In the genomic region with DNA sequence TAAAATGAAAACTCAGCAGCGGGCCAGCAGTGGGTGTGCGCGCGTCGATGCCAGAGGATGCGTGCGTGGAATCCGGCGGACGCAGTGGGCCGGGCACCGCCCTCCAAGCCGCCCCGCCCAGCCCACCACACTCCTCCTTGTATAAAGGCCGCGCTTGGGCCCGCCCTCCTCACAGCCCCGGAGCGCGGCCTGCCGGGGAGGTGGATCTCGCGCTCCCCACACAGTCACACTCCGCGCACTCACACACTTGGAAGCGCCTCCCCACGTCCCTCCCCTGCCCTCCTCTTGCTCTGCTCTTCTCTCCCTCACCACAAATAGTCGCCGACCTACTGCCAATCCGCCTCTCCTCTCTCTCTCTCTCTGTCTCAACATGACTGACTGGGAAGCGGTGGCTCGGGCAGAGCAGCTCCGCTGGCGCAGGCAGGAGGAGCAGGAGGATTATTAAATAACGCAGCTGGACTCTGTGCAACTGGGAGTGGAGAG, we compare ENCODE assay signal across 8 cellular contexts. TPM values are rescaled to one million over a fixed set of nuclear protein-coding genes. Genes with fewer than 3 reads are reported as not detected.
A peak's percentile ranks its signal among the peaks of the same experiment; 100 is the strongest.
DNase-seq lines count a peak whose midpoint lies in the region; ATAC-seq and TF ChIP-seq lines count a peak whose summit lies in the region.

A gene (plus strand): TSS at position 172 of the 483 bp plus-strand sequence.

- H3K4me1 ChIP-seq in HUES48 (ENCODE audit: control insufficient read depth, insufficient read depth, low read length) = peaks cover 21% of the 10 kb centered on the region; the same call in 1 of the 2 replicates
- H3K4me1 ChIP-seq in psoas muscle = no peaks in the 10 kb centered on the region

- H3K36me3 ChIP-seq in HUES48 (ENCODE audit: control insufficient read depth, insufficient read depth, low read length) = no peaks in the 10 kb centered on the region
- no peaks in the 10 kb centered on the region for H3K36me3 ChIP-seq in psoas muscle (ENCODE audit: insufficient read depth in 1 of 2, low read depth in 1 of 2)

- TF ChIP-seq CTCF in psoas muscle (IDR thresholded peaks at IDR 0.05) = no peak

- peak within 1 kb of the TSS; percentile 70 for H3K4me3 ChIP-seq in HUES48 (ENCODE audit: low read depth, low read length)
- peak within 1 kb of the TSS; percentile 71 for H3K4me3 ChIP-seq in psoas muscle

- H3K9me3 ChIP-seq in HUES48 (ENCODE audit: control insufficient read depth, insufficient read depth, low read length) = no peaks in the 10 kb centered on the region
- no peaks in the 10 kb centered on the region for H3K9me3 ChIP-seq in psoas muscle

- intact Hi-C loops in psoas muscle (cut with DNase I) = no loop called here

- ATAC-seq in GM21447 (IDR thresholded peaks at IDR 0.05; ENCODE audit: unreplicated experiment) (peak; percentile 59), psoas muscle (peak; percentile 60 to 87 (median 82))

- WGBS in psoas muscle, 3 donors = 0 to 1% (median 1%) methylated on average over 33 to 35 of the region's 35 CpGs

- H3K27me3 ChIP-seq in HUES48 (ENCODE audit: control insufficient read depth, insufficient read depth, low read length) (peaks cover 49% of the 10 kb centered on the region), psoas muscle (ENCODE audit: insufficient read depth in 3 of 3, low read length in 2 of 3) (peaks cover 1 to 25% (median 3%) of the 10 kb centered on the region in 3 donors)

- peak; percentile 65 for DNase-seq in DMS153 treated with DMSO at 0.1 percent for 48 hours (lab: John Stamatoyannopoulos, UW; ENCODE audit: unreplicated experiment)
- DNase-seq in SKM-1 (lab: John Stamatoyannopoulos, UW; ENCODE audit: unreplicated experiment) = peak; percentile 67
- peak; percentile 81 for DNase-seq in astrocyte of the hippocampus (ENCODE audit: low read depth, low spot score)
- peak in 42 of 51 donors; percentile 1 to 72 (median 33) for DNase-seq in hypothalamus (lab: John Stamatoyannopoulos, UW)
- DNase-seq in psoas muscle = peak; percentile 64 to 73
- no peak for DNase-seq in NCI-H128 (lab: John Stamatoyannopoulos, UW; ENCODE audit: unreplicated experiment)

- H3K27ac ChIP-seq in HUES48 (ENCODE audit: low read depth, low read length) = no peak within 1 kb of the TSS
- peak within 1 kb of the TSS; percentile 27 for H3K27ac ChIP-seq in psoas muscle

- H3K9ac ChIP-seq in HUES48 (ENCODE audit: low read depth, low read length) = no peak within 1 kb of the TSS

RNA-seq across cellular contexts. Expression of the gene that starts here (rescaled TPM):
- total RNA-seq in psoas muscle = 1 to 10 TPM in 1 of 4 donors, under 1 TPM in 3; 0.30 to 2.5 (median 0.73) TPM
- under 1 TPM; 0.06 to 0.14 (median 0.13) TPM for polyA plus RNA-seq in psoas muscle
